In genomic region chr7:23338439-23338838, GRCh38 we compare ENCODE assay signal across 22 cellular contexts. TPM values are rescaled to one million over a fixed set of nuclear protein-coding genes. Genes with fewer than 3 reads are reported as not detected.
A peak's percentile ranks its signal among the peaks of the same experiment; 100 is the strongest.
DNase-seq lines count a peak whose midpoint lies in the region; ATAC-seq and TF ChIP-seq lines count a peak whose summit lies in the region.
"Had no signal": no experiment of that assay in that cellular context is flagged by ENCODE, and none has a peak within 500 bp of the region (broad histone marks: within the 10 kb centered on the region; RNA-seq: fewer than 3 reads in every experiment).

No MANE protein-coding gene starts in this region.

- no peak for TF ChIP-seq POLR2A in right lobe of liver (IDR thresholded peaks at IDR 0.05)

- DNase-seq in left lobe of liver (ENCODE audit: low spot score) = no peak
- no peak for DNase-seq in right lobe of liver
- DNase-seq in NCI-H82 (lab: John Stamatoyannopoulos, UW) = no peak
- DNase-seq in coronary artery (ENCODE audit: low spot score) = no peak
- DNase-seq: 8988T; ACHN; BE2C; C1 segment of cervical spinal cord; CD4-positive, alpha-beta memory T cell; CD4-positive, CD25-positive, alpha-beta regulatory T cell; CD8-positive, alpha-beta memory T cell; COR-L47; DMS 273 treated with DMSO at 0.1 percent for 48 hours; DMS153; DMS53; DMS79; DND-41; EL; GDM1 had no signal

- H3K36me3 ChIP-seq in right lobe of liver = no peaks in the 10 kb centered on the region
- H3K36me3 ChIP-seq: BLaER1 had no signal

- no peak overlapping the region for H3K4me3 ChIP-seq in right lobe of liver
- no peak overlapping the region for H3K4me3 ChIP-seq in coronary artery
- H3K4me3 ChIP-seq: BLaER1, GM12878 had no signal

- H3K27ac ChIP-seq in right lobe of liver (no peak overlapping the region), coronary artery (no peak overlapping the region)
- H3K27ac ChIP-seq: BLaER1 had no signal

- ATAC-seq in left lobe of liver (peak; percentile 52), right lobe of liver (peak in 3 of 4 donors; percentile 20 to 63 (median 28)), HG03354 (IDR thresholded peaks at IDR 0.05; ENCODE audit: poor library complexity, severe bottlenecking, unreplicated experiment) (no peak)
- ATAC-seq: GM12878 had no signal

- intact Hi-C loops in right lobe of liver (cut with DNase I) = no loop called here

- no peaks in the 10 kb centered on the region for H3K27me3 ChIP-seq in right lobe of liver
- H3K27me3 ChIP-seq: BE2C, BLaER1 had no signal

- peaks cover 0 to 52% (median 11%) of the 10 kb centered on the region in 4 donors for H3K4me1 ChIP-seq in right lobe of liver

- no peaks in the 10 kb centered on the region for H3K9me3 ChIP-seq in right lobe of liver
- H3K9me3 ChIP-seq: BE2C had no signal

- no peak for TF ChIP-seq CTCF in right lobe of liver (IDR thresholded peaks at IDR 0.05)
- no peak for TF ChIP-seq CTCF in coronary artery (IDR thresholded peaks at IDR 0.05)

- 37% methylated on average over 2 of the region's 2 CpGs for WGBS in right lobe of liver (ENCODE audit: insufficient coverage, low coverage, low lambda C conversion rate, missing lambda C conversion rate)

RNA-seq across cellular contexts. Expression of gene MALSU1, which starts 39.3 kb away (rescaled TPM):
- total RNA-seq in left lobe of liver (44.4 TPM), right lobe of liver (10 to 100 TPM; 36.7 to 55.1 (median 44.7) TPM)
